ENCODE assay signal across 8 cellular contexts in the genomic region with DNA sequence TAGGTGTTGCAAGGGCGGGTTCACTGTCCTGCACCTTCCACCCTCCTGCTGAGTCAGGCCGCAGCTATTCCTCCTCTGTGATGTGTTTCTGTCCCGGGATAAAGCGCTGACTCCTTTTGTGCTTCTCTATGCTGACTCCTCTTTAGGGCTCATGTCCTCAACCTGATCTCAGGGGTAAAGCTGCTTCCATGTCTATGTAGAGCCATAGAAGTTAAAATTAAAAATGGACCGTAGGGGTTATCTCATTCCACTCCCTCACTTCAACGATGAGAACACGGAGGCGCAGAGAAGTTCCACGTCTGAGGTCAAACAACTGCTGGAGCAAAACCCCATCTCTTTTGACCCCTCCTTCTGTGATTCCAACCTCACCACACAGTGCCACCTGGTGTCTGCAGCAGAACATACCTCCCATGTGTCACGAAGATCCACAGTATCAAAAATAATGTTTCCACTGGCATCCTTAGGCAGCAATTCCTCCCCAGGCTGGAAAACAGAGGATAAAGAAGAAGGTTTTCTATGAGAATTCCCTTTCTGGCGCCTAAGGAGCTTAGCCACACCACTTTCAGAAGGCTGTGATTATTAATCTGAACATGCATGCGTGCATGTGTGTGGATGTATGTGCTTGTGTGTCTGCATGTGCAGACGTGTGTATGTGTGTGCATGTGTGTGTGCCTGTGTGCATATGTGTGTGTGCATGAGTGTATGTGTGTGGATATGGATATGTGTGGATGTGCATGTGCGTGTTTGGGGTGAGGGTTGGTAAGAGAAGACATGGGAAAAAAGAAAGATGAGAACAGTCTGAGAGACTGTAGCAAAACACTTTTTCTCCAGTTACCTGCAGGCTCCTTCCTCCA.
DNase-seq lines count a peak whose midpoint lies in the region; ATAC-seq and TF ChIP-seq lines count a peak whose summit lies in the region.

No MANE protein-coding gene starts in this region.

- H3K27me3 ChIP-seq in transverse colon: no peaks in the 10 kb centered on the region

- H3K27ac Mint-ChIP-seq in activated CD4-positive, alpha-beta T cell treated with anti-CD3 and anti-CD28 coated beads for 36 hours: peak overlapping the region; percentile 74
- H3K27ac Mint-ChIP-seq in effector memory CD8-positive, alpha-beta T cell: peak overlapping the region in 1 of 2 donors; percentile 39

- in situ Hi-C loops in transverse colon (cut with MboI; ENCODE audit: low pct_ligation_motif_present in 1 of 4, low pct_unique_long_range_greater_than_20kb in 1 of 4, low sequenced_read_pairs in 3 of 4): loop anchor here in 2 of 4 donors (5.0 to 10.0 kb wide), 2 partner anchors 436 to 439 kb away; no protein-coding TSS in a partner anchor

- TF ChIP-seq CTCF in mucosa of descending colon (IDR thresholded peaks at IDR 0.05) (peak; percentile 34), transverse colon (IDR thresholded peaks at IDR 0.05) (peak; percentile 61 to 85 (median 63))

- H3K9me3 ChIP-seq in mucosa of descending colon (no peaks in the 10 kb centered on the region), transverse colon (no peaks in the 10 kb centered on the region)

- ATAC-seq in HG02610 (IDR thresholded peaks at IDR 0.05; ENCODE audit: unreplicated experiment): peak; percentile 66
- ATAC-seq in activated CD4-positive, alpha-beta T cell treated with anti-CD3 and anti-CD28 coated beads for 36 hours: peak; percentile 83
- peak; percentile 80 for ATAC-seq in effector memory CD8-positive, alpha-beta T cell (replicated peaks)
- ATAC-seq in mucosa of descending colon: peak; percentile 95

- WGBS in transverse colon (ENCODE audit: low coverage in 1 of 2), 2 donors: 13 to 36% methylated on average over 4 to 14 of the region's 14 CpGs

- H3K4me1 ChIP-seq in mucosa of descending colon (ENCODE audit: low read depth) (no peaks in the 10 kb centered on the region), transverse colon (peaks cover 0 to 5% (median 0%) of the 10 kb centered on the region in 4 donors)

- H3K4me3 Mint-ChIP-seq in activated CD4-positive, alpha-beta T cell treated with anti-CD3 and anti-CD28 coated beads for 36 hours: no peak overlapping the region
- H3K4me3 Mint-ChIP-seq in effector memory CD8-positive, alpha-beta T cell: peak overlapping the region in 1 of 2 donors; percentile 36

- peaks cover 21% of the 10 kb centered on the region for H3K4me1 Mint-ChIP-seq in activated CD4-positive, alpha-beta T cell treated with anti-CD3 and anti-CD28 coated beads for 36 hours
- H3K4me1 Mint-ChIP-seq in effector memory CD8-positive, alpha-beta T cell (ENCODE audit: low read depth in 2 of 2): peaks cover 5 to 13% of the 10 kb centered on the region in 2 donors

- POLR2A ChIA-PET in activated CD4-positive, alpha-beta T cell treated with anti-CD3 and anti-CD28 coated beads for 36 hours (lab: Charles Lee): no interaction called here

- intact Hi-C loops in activated CD4-positive, alpha-beta T cell treated with anti-CD3 and anti-CD28 coated beads for 36 hours (cut with DNase I, micrococcal nuclease): loop anchor here (1.0 to 10.0 kb wide), 5 partner anchors 189 to 469 kb away; a partner anchor contains a TSS
- intact Hi-C loops in mucosa of descending colon (cut with DNase I, micrococcal nuclease) (loop anchor here in 1 of 2 donors (5.0 to 10.0 kb wide), 2 partner anchors 269 to 436 kb away; no protein-coding TSS in a partner anchor), transverse colon (cut with DNase I; ENCODE audit: low total_unique reads) (loop anchor here (2.0 kb wide), 1 partner anchor 433 kb away; no protein-coding TSS in a partner anchor)

- H3K36me3 ChIP-seq in mucosa of descending colon (ENCODE audit: low read depth) (no peaks in the 10 kb centered on the region), transverse colon (no peaks in the 10 kb centered on the region)

- H3K4me3 ChIP-seq in mucosa of descending colon: no peak overlapping the region
- H3K4me3 ChIP-seq in transverse colon: no peak overlapping the region

- H3K27me3 Mint-ChIP-seq in activated CD4-positive, alpha-beta T cell treated with anti-CD3 and anti-CD28 coated beads for 36 hours: peaks cover 7% of the 10 kb centered on the region
- H3K27me3 Mint-ChIP-seq in effector memory CD8-positive, alpha-beta T cell: peaks cover 9 to 15% of the 10 kb centered on the region in 2 donors

- no peak overlapping the region for H3K27ac ChIP-seq in transverse colon

- CTCF ChIA-PET in activated CD4-positive, alpha-beta T cell treated with anti-CD3 and anti-CD28 coated beads for 36 hours (lab: Charles Lee): interaction anchor here (0.6 to 4.7 kb wide), 12 partner anchors 10 to 562 kb away, joined by 3 to 37 read pairs (median 3); no protein-coding TSS in a partner anchor

- TF ChIP-seq POLR2A in transverse colon (IDR thresholded peaks at IDR 0.05): no peak

- DNase-seq in NCI-H2029 treated with DMSO at 0.1 percent for 48 hours (lab: John Stamatoyannopoulos, UW) (peak; percentile 0), NCI-H2029 (lab: John Stamatoyannopoulos, UW) (no peak), NCI-H146 (lab: John Stamatoyannopoulos, UW) (peak; percentile 80), mucosa of descending colon (peak in 2 of 3 donors; percentile 73 to 75), transverse colon (peak; percentile 76)
- peak; percentile 78 for DNase-seq in activated CD4-positive, alpha-beta T cell treated with anti-CD3 and anti-CD28 coated beads for 36 hours
- peak; percentile 16 to 24 (median 21) for DNase-seq in effector memory CD8-positive, alpha-beta T cell

- TF ChIP-seq EP300 in transverse colon (IDR thresholded peaks at IDR 0.05; ENCODE audit: low read depth): no peak

- H3K9me3 Mint-ChIP-seq in activated CD4-positive, alpha-beta T cell treated with anti-CD3 and anti-CD28 coated beads for 36 hours (ENCODE audit: low read depth): no peaks in the 10 kb centered on the region
- H3K9me3 Mint-ChIP-seq in effector memory CD8-positive, alpha-beta T cell: no peaks in the 10 kb centered on the region

- no peaks in the 10 kb centered on the region for H3K36me3 Mint-ChIP-seq in activated CD4-positive, alpha-beta T cell treated with anti-CD3 and anti-CD28 coated beads for 36 hours (ENCODE audit: low read depth)
- no peaks in the 10 kb centered on the region for H3K36me3 Mint-ChIP-seq in effector memory CD8-positive, alpha-beta T cell (ENCODE audit: insufficient read depth)
